ENCODE assay signal across 8 cellular contexts in the genomic region with DNA sequence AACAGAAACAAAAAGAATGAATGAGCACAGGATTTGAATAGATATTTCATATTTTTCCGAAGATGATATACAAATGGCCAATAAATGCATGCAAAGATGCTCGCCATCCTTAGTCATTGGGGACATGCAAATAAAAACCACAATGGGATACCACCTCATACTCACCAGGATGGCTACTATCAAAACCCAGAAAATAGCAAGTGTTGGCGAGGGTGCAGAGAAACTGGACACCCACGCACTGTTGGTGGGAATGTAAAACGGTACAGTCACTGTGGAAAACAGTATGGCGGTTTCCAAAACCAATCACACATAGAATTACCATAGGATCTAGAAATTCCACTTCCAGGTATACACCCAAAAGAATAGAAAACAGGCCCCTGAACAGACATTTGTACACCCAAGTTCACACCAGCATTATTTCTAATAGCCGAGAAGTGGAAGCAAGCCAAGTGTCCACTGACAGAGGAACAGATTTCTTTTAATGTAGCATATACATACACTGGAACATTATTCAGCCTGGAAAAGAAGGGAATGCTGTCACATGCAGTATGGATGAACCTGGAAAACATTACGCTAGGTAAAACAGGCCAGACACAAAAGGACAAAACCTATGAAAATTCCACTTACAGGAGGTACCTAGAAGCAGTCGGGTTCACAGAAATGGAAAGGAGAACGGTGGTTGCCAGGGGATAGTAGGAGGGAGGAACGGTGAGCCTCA. TPM values are rescaled to one million over a fixed set of nuclear protein-coding genes. Genes with fewer than 3 reads are reported as not detected.
DNase-seq lines count a peak whose midpoint lies in the region; ATAC-seq and TF ChIP-seq lines count a peak whose summit lies in the region.

No MANE protein-coding gene starts in this region.

- H3K9me2 ChIP-seq in GM23338 (ENCODE audit: insufficient read depth), result no peaks in the 10 kb centered on the region

- peak overlapping the region; percentile 7; the same call in 1 of the 2 replicates for H3K27ac ChIP-seq in GM23338 (ENCODE audit: low read depth)
- H3K27ac ChIP-seq in skeletal muscle tissue (ENCODE audit: low read depth, low read length), result peak overlapping the region; percentile 39

- no peak for TF ChIP-seq CTCF in GM23338 (conservative IDR thresholded peaks at IDR 0.05; ENCODE audit: low read depth in 2 of 2)
- no peak for TF ChIP-seq CTCF in fibroblast of mammary gland (conservative IDR thresholded peaks at IDR 0.05; ENCODE audit: control insufficient read depth, insufficient read depth, low read depth, low read length)

- H3K4me3 Mint-ChIP-seq in GM23338, result peak overlapping the region; percentile 100
- peak overlapping the region; percentile 98 for H3K4me3 Mint-ChIP-seq in T-helper 2 cell treated with Interferon-gamma antibody and Interleukin-4, amounts not matched to agents 5 μg/mL and 100 μg/mL, for 36 hours

- H3K27ac Mint-ChIP-seq in GM23338, result peak overlapping the region; percentile 93
- peak overlapping the region; percentile 84 for H3K27ac Mint-ChIP-seq in T-helper 2 cell treated with Interferon-gamma antibody and Interleukin-4, amounts not matched to agents 5 μg/mL and 100 μg/mL, for 36 hours

- H3K27me3 Mint-ChIP-seq in GM23338 (ENCODE audit: insufficient read depth, low read depth, poor library complexity), result peaks cover 8% of the 10 kb centered on the region
- H3K27me3 Mint-ChIP-seq in T-helper 2 cell treated with Interferon-gamma antibody and Interleukin-4, amounts not matched to agents 5 μg/mL and 100 μg/mL, for 36 hours (ENCODE audit: low read depth), result no peaks in the 10 kb centered on the region

- peaks cover 29% of the 10 kb centered on the region for H3K36me3 Mint-ChIP-seq in GM23338 (ENCODE audit: low read depth)
- peaks cover 64% of the 10 kb centered on the region for H3K36me3 Mint-ChIP-seq in T-helper 2 cell treated with Interferon-gamma antibody and Interleukin-4, amounts not matched to agents 5 μg/mL and 100 μg/mL, for 36 hours (ENCODE audit: low read depth)

- peaks cover 15% of the 10 kb centered on the region for H3F3A ChIP-seq in GM23338 (replicated peaks; ENCODE audit: low read depth)

- no peaks in the 10 kb centered on the region for H3K9me3 ChIP-seq in skeletal muscle tissue (ENCODE audit: control insufficient read depth in 3 of 3, low read length in 3 of 3)

- peak overlapping the region; percentile 28 to 61 (median 60) for H3K9ac ChIP-seq in skeletal muscle tissue (ENCODE audit: low read depth in 1 of 3, low read length in 3 of 3)

- peaks cover 20% of the 10 kb centered on the region for H3K4me1 Mint-ChIP-seq in GM23338
- H3K4me1 Mint-ChIP-seq in T-helper 2 cell treated with Interferon-gamma antibody and Interleukin-4, amounts not matched to agents 5 μg/mL and 100 μg/mL, for 36 hours (ENCODE audit: low read depth), result peaks cover 44% of the 10 kb centered on the region

- peak overlapping the region; percentile 100 for H3K4me3 ChIP-seq in GM23338
- H3K4me3 ChIP-seq in fibroblast of mammary gland (ENCODE audit: control insufficient read depth, low read depth, low read length), result peak overlapping the region; percentile 50
- H3K4me3 ChIP-seq in skeletal muscle tissue (ENCODE audit: low read length in 3 of 3), result peak overlapping the region; percentile 39 to 63 (median 59)

- H3K4me1 ChIP-seq in GM23338 (ENCODE audit: insufficient read depth) (peaks cover 13% of the 10 kb centered on the region), skeletal muscle tissue (ENCODE audit: control insufficient read depth in 3 of 3, insufficient read depth in 3 of 3, low read length in 3 of 3) (peaks cover 16 to 32% (median 23%) of the 10 kb centered on the region in 3 donors)

- H2AFZ ChIP-seq in GM23338, result no peak overlapping the region

- DNase-seq in GM23338 (ENCODE audit: low spot score), result peak; percentile 12
- peak; percentile 58 for DNase-seq in T-helper 2 cell treated with Interferon-gamma antibody and Interleukin-4, amounts not matched to agents 5 μg/mL and 100 μg/mL, for 36 hours (ENCODE audit: low spot score)
- DNase-seq in fibroblast of mammary gland (ENCODE audit: low read depth), result peak; percentile 19
- DNase-seq in globus pallidus (ENCODE audit: low spot score), result no peak

- H3K27me3 ChIP-seq in GM23338 (ENCODE audit: insufficient read depth) (no peaks in the 10 kb centered on the region), skeletal muscle tissue (ENCODE audit: control insufficient read depth in 3 of 3, insufficient read depth in 3 of 3, low read length in 3 of 3) (no peaks in the 10 kb centered on the region)

- peak overlapping the region; percentile 87 for H3K4me2 ChIP-seq in GM23338

- H4K20me1 ChIP-seq in GM23338 (replicated peaks; ENCODE audit: insufficient read depth), result peaks cover 37% of the 10 kb centered on the region

- ATAC-seq in GM23338 (no peak), HG02885 (IDR thresholded peaks at IDR 0.05; ENCODE audit: poor library complexity, unreplicated experiment) (no peak), HG02884 (IDR thresholded peaks at IDR 0.05; ENCODE audit: unreplicated experiment) (no peak), GM18909 (IDR thresholded peaks at IDR 0.05; ENCODE audit: poor library complexity, unreplicated experiment) (no peak)

- H3K36me3 ChIP-seq in GM23338 (ENCODE audit: insufficient read depth), result no peaks in the 10 kb centered on the region
- H3K36me3 ChIP-seq in skeletal muscle tissue (ENCODE audit: control insufficient read depth in 3 of 3, insufficient read depth in 3 of 3, low read length in 3 of 3), result peaks cover 0 to 3% (median 2%) of the 10 kb centered on the region in 3 donors

- peaks cover 4% of the 10 kb centered on the region; the same call in 1 of the 3 replicates for H3K9me3 Mint-ChIP-seq in GM23338
- H3K9me3 Mint-ChIP-seq in T-helper 2 cell treated with Interferon-gamma antibody and Interleukin-4, amounts not matched to agents 5 μg/mL and 100 μg/mL, for 36 hours, result no peaks in the 10 kb centered on the region

- peaks cover 84% of the 10 kb centered on the region for H3K79me2 ChIP-seq in GM23338 (replicated peaks; ENCODE audit: insufficient read depth)

TF ChIP-seq in GM23338, 12 proteins besides CTCF, POLR2A, EP300 and RAD21 (continues in another document):
- TF ChIP-seq POLR2AphosphoS5 (IDR thresholded peaks at IDR 0.05; ENCODE audit: low read depth) (no peak), EZH2phosphoT487 (IDR thresholded peaks at IDR 0.05; ENCODE audit: unreplicated experiment) (no peak), ZNF331 (CRISPR knock-in tag; IDR thresholded peaks at IDR 0.05; ENCODE audit: low read depth) (no peak), ZNF114 (CRISPR knock-in tag; IDR thresholded peaks at IDR 0.05) (no peak)

RNA-seq across cellular contexts. Expression of a gene that starts 3.6 kb away (rescaled TPM):
- total RNA-seq in GM23338 (2014; rRNA removed; shearing (Covaris generic)), result 51.0 and 53.0 TPM in 2 replicates
- 29.5 and 33.0 TPM in 2 replicates for polyA plus RNA-seq in GM23338 (2016; fragmentation: Nextera tagmentation; extraction: Ambion mirVana)
- 12.0 TPM for total RNA-seq in skeletal muscle tissue

RNA-seq across cellular contexts. Expression of a gene that starts 15.2 kb away (rescaled TPM):
- not detected in 2 replicates for total RNA-seq in GM23338 (2014; rRNA removed; shearing (Covaris generic))
- polyA plus RNA-seq in GM23338 (2016; fragmentation: Nextera tagmentation; extraction: Ambion mirVana), result not detected in 2 replicates
- 3.7 TPM for total RNA-seq in skeletal muscle tissue

Comparison
In these comparisons a context has a peak if more than half of its experiments do, and no peak if none do; other contexts are left out.
1. H3K4me3 ChIP-seq: peak in every context shown above with its lines; median percentile 100 in GM23338; 59 in skeletal muscle tissue; 50 in fibroblast of mammary gland.